Comparison of ENCODE assay signal across 9 cellular contexts in genomic region chr19:38932425-38933179, GRCh38. TPM values are rescaled to one million over a fixed set of nuclear protein-coding genes. Genes with fewer than 3 reads are reported as not detected.
A peak's percentile ranks its signal among the peaks of the same experiment; 100 is the strongest.
DNase-seq lines count a peak whose midpoint lies in the region; FAIRE-seq and TF ChIP-seq lines count a peak whose summit lies in the region.
"Had no signal": no experiment of that assay in that cellular context is flagged by ENCODE, and none has a peak within 500 bp of the region (broad histone marks: within the 10 kb centered on the region; RNA-seq: fewer than 3 reads in every experiment).

No MANE protein-coding gene starts in this region.

- H3K9me3 Mint-ChIP-seq in T-helper 1 cell treated with Interleukin-12 subunit alpha and Interleukin-12 subunit beta and Interleukin-4 antibody, amounts not matched to agents 30 μg/mL and 1 μg/mL, for 36 hours, result peaks cover 13% of the 10 kb centered on the region

- H3K27ac Mint-ChIP-seq in T-helper 1 cell treated with Interleukin-12 subunit alpha and Interleukin-12 subunit beta and Interleukin-4 antibody, amounts not matched to agents 30 μg/mL and 1 μg/mL, for 36 hours, result no peak overlapping the region

- no peaks in the 10 kb centered on the region for H3K27me3 Mint-ChIP-seq in T-helper 1 cell treated with Interleukin-12 subunit alpha and Interleukin-12 subunit beta and Interleukin-4 antibody, amounts not matched to agents 30 μg/mL and 1 μg/mL, for 36 hours (ENCODE audit: low read depth)

- peaks cover 19% of the 10 kb centered on the region for H3K36me3 ChIP-seq in skeletal muscle satellite cell (ENCODE audit: insufficient read depth, low read length)

- DNase-seq in CD1c-positive myeloid dendritic cell (ENCODE audit: extremely low spot score) (peak; percentile 29), GM19239 (ENCODE audit: insufficient read length, low spot score) (no peak), epithelial cell of esophagus (ENCODE audit: low read depth) (peak; percentile 49), putamen (ENCODE audit: low spot score) (no peak), NCI-H1092 treated with DMSO at 0.1 percent for 48 hours (lab: John Stamatoyannopoulos, UW) (no peak), amygdala (lab: John Stamatoyannopoulos, UW) (no peak)

- peak overlapping the region; percentile 88 for H3K4me2 ChIP-seq in skeletal muscle satellite cell (ENCODE audit: low read length)

- H3K9me3 ChIP-seq in skeletal muscle satellite cell (replicated peaks; ENCODE audit: low read length), result no peaks in the 10 kb centered on the region

- peak overlapping the region; percentile 28 for H3K4me3 Mint-ChIP-seq in T-helper 1 cell treated with Interleukin-12 subunit alpha and Interleukin-12 subunit beta and Interleukin-4 antibody, amounts not matched to agents 30 μg/mL and 1 μg/mL, for 36 hours

- H3K27me3 ChIP-seq in skeletal muscle satellite cell (ENCODE audit: control insufficient read depth, insufficient read depth, low read length), result no peaks in the 10 kb centered on the region

- TF ChIP-seq CTCF in epithelial cell of esophagus (IDR thresholded peaks at IDR 0.05; ENCODE audit: insufficient read depth, low read depth, low read length, missing control alignments), result peak; percentile 40

- H3K4me3 ChIP-seq in epithelial cell of esophagus (ENCODE audit: low read length) (no peak overlapping the region), skeletal muscle satellite cell (ENCODE audit: low read length) (no peak overlapping the region)

- peak; percentile 66 for FAIRE-seq in GM19239 (lab: Jason Lieb, UNC)
- FAIRE-seq: islet of Langerhans had no signal

- H3K9ac ChIP-seq in skeletal muscle satellite cell (ENCODE audit: low read depth, low read length), result no peak overlapping the region

- H3K4me1 Mint-ChIP-seq in T-helper 1 cell treated with Interleukin-12 subunit alpha and Interleukin-12 subunit beta and Interleukin-4 antibody, amounts not matched to agents 30 μg/mL and 1 μg/mL, for 36 hours (ENCODE audit: low read depth), result peaks cover 28% of the 10 kb centered on the region

- H3K36me3 Mint-ChIP-seq in T-helper 1 cell treated with Interleukin-12 subunit alpha and Interleukin-12 subunit beta and Interleukin-4 antibody, amounts not matched to agents 30 μg/mL and 1 μg/mL, for 36 hours (ENCODE audit: low read depth), result peaks cover 39% of the 10 kb centered on the region

- peaks cover 13% of the 10 kb centered on the region for H3K4me1 ChIP-seq in skeletal muscle satellite cell (ENCODE audit: control insufficient read depth, insufficient read depth, low read length)

RNA-seq across cellular contexts. Expression of gene MRPS12, which starts 1.9 kb away (rescaled TPM):
- total RNA-seq in skeletal muscle satellite cell (2012; rRNA removed), result 60.1 and 66.6 TPM in 2 replicates

RNA-seq across cellular contexts. Expression of gene SARS2, which starts 2.0 kb away (rescaled TPM):
- 18.8 and 23.3 TPM in 2 replicates for total RNA-seq in skeletal muscle satellite cell (2012; rRNA removed)

RNA-seq across cellular contexts. Expression of gene CCER2, which starts 20.6 kb away (rescaled TPM):
- total RNA-seq in skeletal muscle satellite cell (2012; rRNA removed), result 0.25 TPM in 1 of 2 replicates, not detected in the other

RNA-seq across cellular contexts. Expression of gene NFKBIB, which starts 32.8 kb away (rescaled TPM):
- total RNA-seq in skeletal muscle satellite cell (2012; rRNA removed), result 11.7 and 18.1 TPM in 2 replicates

RNA-seq across cellular contexts. Expression of gene SIRT2, which starts 33.2 kb away (rescaled TPM):
- 46.1 and 58.5 TPM in 2 replicates for total RNA-seq in skeletal muscle satellite cell (2012; rRNA removed)

Comparison
In these comparisons a context has a peak if more than half of its experiments do, and no peak if none do; other contexts are left out.
1. DNase-seq: peak in CD1c-positive myeloid dendritic cell (single experiment) and epithelial cell of esophagus (single experiment); none in GM19239 (single experiment), putamen (single experiment), NCI-H1092 treated with DMSO at 0.1 percent for 48 hours (single experiment) and amygdala (0 of 56).